18 cellular contexts compared by ENCODE assay signal in the genomic region with DNA sequence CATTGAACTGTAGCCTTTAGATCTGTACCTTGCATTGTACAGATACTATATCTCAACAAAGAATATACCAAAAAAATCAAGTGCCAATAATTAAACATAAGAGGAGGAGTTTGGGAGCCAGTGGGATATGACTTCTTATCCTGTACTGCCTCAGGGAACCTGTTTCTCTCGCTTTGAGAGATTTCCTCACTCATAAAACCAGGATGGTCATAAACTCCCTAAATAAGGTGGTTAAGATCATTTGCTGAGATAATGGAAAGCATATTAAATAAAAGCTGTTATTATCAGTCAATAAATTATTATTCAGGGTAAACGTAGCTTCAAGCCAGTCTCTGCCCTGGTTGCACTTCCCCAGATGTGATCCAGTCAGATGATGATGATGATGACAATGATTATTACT. TPM values are rescaled to one million over a fixed set of nuclear protein-coding genes. Genes with fewer than 3 reads are reported as not detected.
"Had no signal": no experiment of that assay in that cellular context is flagged by ENCODE, and none has a peak within 500 bp of the region (broad histone marks: within the 10 kb centered on the region; RNA-seq: fewer than 3 reads in every experiment).

No MANE protein-coding gene starts in this region.

- H3K27ac ChIP-seq: lower lobe of right lung, tibial artery had no signal

- ATAC-seq: activated CD4-positive, CD25-positive, alpha-beta regulatory T cell treated with anti-CD3 and anti-CD28 coated beads, Interleukin-2, amount 50 U/mL, for 24 hours; effector memory CD8-positive, alpha-beta T cell; sciatic nerve; stimulated activated naive B cell treated with anti-CD40 and anti-IgM and Interleukin-4, amounts not matched to agents 10 μg/mL and 1 μg/mL and 100 μg/mL, for 72 hours had no signal

- H3K9me3 ChIP-seq: lower lobe of right lung, tibial artery had no signal

- H3K4me3 ChIP-seq: lower lobe of right lung, tibial artery had no signal

- H3K36me3 ChIP-seq: lower lobe of right lung, tibial artery had no signal

- H3K27me3 ChIP-seq: tibial artery had no signal

- H3K4me1 ChIP-seq: lower lobe of right lung, tibial artery had no signal

- DNase-seq: activated CD4-positive, alpha-beta T cell treated with anti-CD3 and anti-CD28 coated beads, Interleukin-2, amount 50 U/mL, for 1 hour; activated CD8-positive, alpha-beta memory T cell treated with anti-CD3 and anti-CD28 coated beads for 24 hours; activated naive CD4-positive, alpha-beta T cell; aorta; cerebellar nuclear complex; effector memory CD8-positive, alpha-beta T cell; kidney glomerular epithelial cell; lower lobe of right lung; stimulated activated naive B cell treated with anti-CD40 and anti-IgM and Interleukin-4, amounts not matched to agents 10 μg/mL and 1 μg/mL and 100 μg/mL, for 72 hours; tibial artery had no signal

RNA-seq across cellular contexts. Expression of gene GPR4, which starts 34.4 kb away (rescaled TPM):
- total RNA-seq: activated T-helper 1 cell treated with anti-CD3 and anti-CD28 coated beads, Interleukin-12 subunit alpha, Interleukin-12 subunit beta, Interleukin-2, Interleukin-4 antibody, amounts not matched to agents 30 ng/mL and 10 ng/mL and 1 ng/mL, durations not matched to agents 14 hours and 24 hours and 36 hours; epithelial cell of proximal tubule; mesothelial cell of epicardium; myocyte; neural crest cell; osteocyte had no signal
